ENCODE assay signal across 16 cellular contexts in the genomic region with DNA sequence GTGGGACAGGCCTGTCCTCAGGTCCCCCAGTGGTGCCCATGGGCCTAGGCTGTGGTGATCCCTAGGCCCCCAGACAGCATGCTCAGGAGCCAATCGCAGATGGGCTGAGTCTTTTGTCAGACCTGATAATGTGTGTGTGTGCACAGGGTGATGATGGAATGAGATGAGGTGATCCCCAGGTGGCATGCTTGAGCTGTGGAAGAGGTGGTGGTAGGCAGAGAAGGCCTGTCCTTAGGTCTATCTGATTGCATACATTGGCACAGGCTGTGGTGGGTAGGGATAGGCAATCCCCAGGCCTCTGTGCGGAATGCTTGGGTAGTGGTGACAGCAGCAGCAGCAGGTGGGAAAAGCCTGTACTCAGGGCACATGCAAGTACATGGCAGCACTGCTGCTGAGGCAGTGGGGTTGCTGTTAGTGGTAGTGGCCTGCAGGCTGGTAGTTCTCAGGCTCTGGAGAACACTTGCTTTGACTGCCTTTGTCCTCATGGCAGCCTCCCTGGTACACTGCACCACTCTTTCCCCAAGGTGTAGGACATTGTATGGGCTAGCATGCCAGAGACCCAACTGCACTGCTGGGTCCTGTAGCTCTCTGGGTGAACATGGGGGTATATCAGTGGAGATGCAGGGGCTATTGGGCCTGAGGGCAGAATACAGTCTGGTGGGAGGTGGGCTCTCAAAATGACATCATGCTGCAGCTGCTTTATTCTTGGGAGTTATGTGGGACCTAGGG.
DNase-seq lines count a peak whose midpoint lies in the region; ATAC-seq, FAIRE-seq and TF ChIP-seq lines count a peak whose summit lies in the region.
"Had no signal": no experiment of that assay in that cellular context is flagged by ENCODE, and none has a peak within 500 bp of the region (broad histone marks: within the 10 kb centered on the region; RNA-seq: fewer than 3 reads in every experiment).

No MANE protein-coding gene starts in this region.

- no peaks in the 10 kb centered on the region for H3K36me3 Mint-ChIP-seq in natural killer cell treated with Interleukin-12 subunit alpha and Interleukin-12 subunit beta and Interleukin-15 and Interleukin-18, amount 100 ng/mL, for 72 hours
- H3K36me3 Mint-ChIP-seq: CD4-positive, CD25-positive, alpha-beta regulatory T cell had no signal

- DNase-seq in HCT116 (ENCODE audit: low read depth, low spot score) (no peak), bronchial epithelial cell (ENCODE audit: low read depth) (no peak), upper lobe of right lung (no peak), NCI-H1092 treated with DMSO at 0.1 percent for 48 hours (lab: John Stamatoyannopoulos, UW) (no peak), OCI-M1 (lab: John Stamatoyannopoulos, UW) (no peak)
- DNase-seq in natural killer cell treated with Interleukin-12 subunit alpha and Interleukin-12 subunit beta and Interleukin-15 and Interleukin-18, amount 100 ng/mL, for 72 hours (ENCODE audit: low spot score), result no peak
- no peak for DNase-seq in activated effector memory CD4-positive, alpha-beta T cell treated with Interleukin-2 at 50 U/mL for 16 hours
- DNase-seq: ACHN; Calu3; CD4-positive, CD25-positive, alpha-beta regulatory T cell; DMS79; GOT3; H9; HFFc6 had no signal

- TF ChIP-seq RAD21 in HCT116 (IDR thresholded peaks at IDR 0.05; ENCODE audit: low read depth), result peak; percentile 4; the same call in 1 of the 2 replicates

- POLR2A ChIA-PET in HCT116 (lab: Charles Lee), result no interaction called here

- intact Hi-C loops in HCT116 (cut with micrococcal nuclease), result no loop called here
- intact Hi-C loops in upper lobe of right lung (cut with DNase I), result no loop called here

- no peak for TF ChIP-seq POLR2A in HCT116 (IDR thresholded peaks at IDR 0.05; ENCODE audit: borderline replicate concordance, extremely low read depth, insufficient read depth, insufficient read length)

- H3K27ac ChIP-seq in HCT116 (ENCODE audit: low read depth, low read length) (no peak overlapping the region), upper lobe of right lung (no peak overlapping the region)
- H3K27ac ChIP-seq: BLaER1 treated with 17β-estradiol and CSF1 and Interleukin-3, amounts not matched to agents 10 nM and 100 nM had no signal

- no peaks in the 10 kb centered on the region for H4K20me1 ChIP-seq in HCT116 (ENCODE audit: insufficient read depth)
- H4K20me1 ChIP-seq: BLaER1 treated with 17β-estradiol and CSF1 and Interleukin-3, amounts not matched to agents 10 nM and 100 nM had no signal

- no peak overlapping the region for H3K4me2 ChIP-seq in HCT116 (ENCODE audit: low read length)
- H3K4me2 ChIP-seq: BLaER1 treated with 17β-estradiol and CSF1 and Interleukin-3, amounts not matched to agents 10 nM and 100 nM had no signal

- no peak overlapping the region for H3K4me3 ChIP-seq in HCT116 (replicated peaks in 1 of 2; ENCODE audit: low read depth in 1 of 2, low read length in 2 of 2)
- no peak overlapping the region for H3K4me3 ChIP-seq in bronchial epithelial cell (ENCODE audit: low read depth, low read length)
- no peak overlapping the region for H3K4me3 ChIP-seq in upper lobe of right lung
- H3K4me3 ChIP-seq: BLaER1 treated with 17β-estradiol and CSF1 and Interleukin-3, amounts not matched to agents 10 nM and 100 nM had no signal

- no peaks in the 10 kb centered on the region for H3K9me2 ChIP-seq in HCT116 (ENCODE audit: insufficient read depth)

- H3K27ac Mint-ChIP-seq in natural killer cell treated with Interleukin-12 subunit alpha and Interleukin-12 subunit beta and Interleukin-15 and Interleukin-18, amount 100 ng/mL, for 72 hours, result no peak overlapping the region
- H3K27ac Mint-ChIP-seq: CD4-positive, CD25-positive, alpha-beta regulatory T cell; H9; HFFc6 had no signal

- H3K9me3 ChIP-seq in HCT116 (ENCODE audit: control insufficient read depth in 1 of 2, insufficient read depth in 1 of 2, low read depth in 1 of 2, low read length in 2 of 2) (no peaks in the 10 kb centered on the region), upper lobe of right lung (no peaks in the 10 kb centered on the region)

- H3K36me3 ChIP-seq in HCT116 (ENCODE audit: control insufficient read depth in 1 of 2, insufficient read depth in 2 of 2, low read length in 2 of 2), result no peaks in the 10 kb centered on the region
- H3K36me3 ChIP-seq in bronchial epithelial cell (ENCODE audit: control insufficient read depth, insufficient read depth, low read length), result no peaks in the 10 kb centered on the region
- H3K36me3 ChIP-seq in upper lobe of right lung, result no peaks in the 10 kb centered on the region
- H3K36me3 ChIP-seq: BLaER1 treated with 17β-estradiol and CSF1 and Interleukin-3, amounts not matched to agents 10 nM and 100 nM had no signal

- H2AFZ ChIP-seq in HCT116 (ENCODE audit: low read depth, low read length, poor library complexity, severe bottlenecking), result no peak overlapping the region

- BruUV-seq in HCT116 (replicated peaks; lab: Mats Ljungman, UMichigan), result no TSS peak

- ATAC-seq in HCT116 (no peak), upper lobe of right lung (peak; percentile 17)
- peak; percentile 49 to 56 for ATAC-seq in natural killer cell treated with Interleukin-12 subunit alpha and Interleukin-12 subunit beta and Interleukin-15 and Interleukin-18, amount 100 ng/mL, for 72 hours

- H3K27me3 ChIP-seq in HCT116 (ENCODE audit: insufficient read depth, low read length) (no peaks in the 10 kb centered on the region; the same call in 1 of the 2 replicates), bronchial epithelial cell (ENCODE audit: control insufficient read depth, insufficient read depth, low read length) (no peaks in the 10 kb centered on the region), upper lobe of right lung (no peaks in the 10 kb centered on the region)
- H3K27me3 ChIP-seq: BLaER1 treated with 17β-estradiol and CSF1 and Interleukin-3, amounts not matched to agents 10 nM and 100 nM had no signal

- H3K79me2 ChIP-seq in HCT116 (ENCODE audit: insufficient read depth, low read length), result no peaks in the 10 kb centered on the region

- H3K9ac ChIP-seq in HCT116 (ENCODE audit: low read length), result no peak overlapping the region
- H3K9ac ChIP-seq: BLaER1 treated with 17β-estradiol and CSF1 and Interleukin-3, amounts not matched to agents 10 nM and 100 nM had no signal

- FAIRE-seq in bronchial epithelial cell (lab: Jason Lieb, UNC), result peak; percentile 66
- FAIRE-seq: GM12891 had no signal

- H3K4me1 ChIP-seq in HCT116 (ENCODE audit: control insufficient read depth in 1 of 2, insufficient read depth in 2 of 2, low read length in 2 of 2) (no peaks in the 10 kb centered on the region), upper lobe of right lung (no peaks in the 10 kb centered on the region)
- H3K4me1 ChIP-seq: BLaER1 treated with 17β-estradiol and CSF1 and Interleukin-3, amounts not matched to agents 10 nM and 100 nM had no signal

- TF ChIP-seq CTCF in HCT116 (IDR thresholded peaks at IDR 0.05 in 2 of 3, conservative IDR thresholded peaks at IDR 0.05 in 1 of 3; ENCODE audit: borderline replicate concordance in 1 of 3, insufficient read depth in 1 of 3, low read depth in 2 of 3, low read length in 2 of 3) (no peak), bronchial epithelial cell (IDR thresholded peaks at IDR 0.05; ENCODE audit: insufficient read depth, low read length, severe bottlenecking) (no peak), upper lobe of right lung (IDR thresholded peaks at IDR 0.05) (no peak)

- H3K4me3 Mint-ChIP-seq in natural killer cell treated with Interleukin-12 subunit alpha and Interleukin-12 subunit beta and Interleukin-15 and Interleukin-18, amount 100 ng/mL, for 72 hours, result no peak overlapping the region
- H3K4me3 Mint-ChIP-seq: CD4-positive, CD25-positive, alpha-beta regulatory T cell; H9; HFFc6 had no signal

- RAD21 ChIA-PET in HCT116 (lab: Charles Lee; ENCODE audit: low non-redundant PET in 1 of 2, low total read pairs in 2 of 2, uncharacterized antibody in 2 of 2, unreplicated experiment in 2 of 2), result no interaction called here

- H3K4me1 Mint-ChIP-seq in natural killer cell treated with Interleukin-12 subunit alpha and Interleukin-12 subunit beta and Interleukin-15 and Interleukin-18, amount 100 ng/mL, for 72 hours (ENCODE audit: low read depth in 2 of 2), result no peaks in the 10 kb centered on the region
- H3K4me1 Mint-ChIP-seq: CD4-positive, CD25-positive, alpha-beta regulatory T cell; H9 had no signal

- H3K9me3 Mint-ChIP-seq in natural killer cell treated with Interleukin-12 subunit alpha and Interleukin-12 subunit beta and Interleukin-15 and Interleukin-18, amount 100 ng/mL, for 72 hours, result no peaks in the 10 kb centered on the region
- H3K9me3 Mint-ChIP-seq: HFFc6 had no signal

- peaks cover 2 to 17% of the 10 kb centered on the region in 2 donors for H3K27me3 Mint-ChIP-seq in natural killer cell treated with Interleukin-12 subunit alpha and Interleukin-12 subunit beta and Interleukin-15 and Interleukin-18, amount 100 ng/mL, for 72 hours
- H3K27me3 Mint-ChIP-seq: CD4-positive, CD25-positive, alpha-beta regulatory T cell had no signal

- CTCF ChIA-PET in HCT116 (lab: Charles Lee), result no interaction called here

TF ChIP-seq in HCT116, 20 proteins besides CTCF, POLR2A, EP300 and RAD21 (continues in another document):
- TF ChIP-seq CEBPB (IDR thresholded peaks at IDR 0.05; ENCODE audit: low read depth) (no peak), POLR2AphosphoS5 (IDR thresholded peaks at IDR 0.05; ENCODE audit: low read depth, low read length) (no peak), CBX3 (IDR thresholded peaks at IDR 0.05; ENCODE audit: low read depth) (no peak), EZH2phosphoT487 (IDR thresholded peaks at IDR 0.05; ENCODE audit: borderline replicate concordance) (no peak)
